Comparison of ENCODE assay signal across 8 cellular contexts in genomic region chr17:29292071-29292991, GRCh38. TPM values are rescaled to one million over a fixed set of nuclear protein-coding genes. Genes with fewer than 3 reads are reported as not detected.
A peak's percentile ranks its signal among the peaks of the same experiment; 100 is the strongest.
DNase-seq lines count a peak whose midpoint lies in the region; ATAC-seq and TF ChIP-seq lines count a peak whose summit lies in the region.

No MANE protein-coding gene starts in this region.

- no peaks in the 10 kb centered on the region for H3K36me3 ChIP-seq in mucosa of descending colon (ENCODE audit: low read depth)

- H3K4me1 ChIP-seq in mucosa of descending colon (ENCODE audit: low read depth), result peaks cover 33% of the 10 kb centered on the region

- ATAC-seq in mucosa of descending colon, result peak; percentile 30
- ATAC-seq in HG03139 (IDR thresholded peaks at IDR 0.05; ENCODE audit: unreplicated experiment), result no peak

- peak; percentile 55 for DNase-seq in 8988T
- peak; percentile 28 for DNase-seq in NCI-H345 treated with DMSO at 0.1 percent for 48 hours (lab: John Stamatoyannopoulos, UW; ENCODE audit: unreplicated experiment)
- peak; percentile 25 for DNase-seq in activated T-cell treated with anti-CD3 and anti-CD28 coated beads for 24 hours (ENCODE audit: low read depth)
- DNase-seq in epithelial cell of esophagus (ENCODE audit: low read depth), result peak; percentile 33
- DNase-seq in mucosa of descending colon, result peak; percentile 67 to 84 (median 80)
- DNase-seq in stimulated activated CD8-positive, alpha-beta memory T cell treated with anti-CD3 and anti-CD28 coated beads, Interleukin-2, amount 100 ng/mL, for 48 hours (ENCODE audit: low read depth in 2 of 2), result peak; percentile 34 to 36

- H3K9me3 ChIP-seq in mucosa of descending colon, result no peaks in the 10 kb centered on the region

- TF ChIP-seq CTCF in epithelial cell of esophagus (IDR thresholded peaks at IDR 0.05; ENCODE audit: insufficient read depth, low read depth, low read length, missing control alignments) (no peak), mucosa of descending colon (IDR thresholded peaks at IDR 0.05) (no peak)

- TF ChIP-seq POLR2A in GM19099 (IDR thresholded peaks at IDR 0.05; ENCODE audit: extremely low read depth, insufficient read length, low read depth), result peak; percentile 3

- intact Hi-C loops in mucosa of descending colon (cut with DNase I, micrococcal nuclease), result loop anchor here in 1 of 2 donors (10.0 kb wide), 1 partner anchor 138 kb away; no protein-coding TSS in a partner anchor

- H3K4me3 ChIP-seq in epithelial cell of esophagus (ENCODE audit: low read length), result peak overlapping the region; percentile 97
- H3K4me3 ChIP-seq in mucosa of descending colon, result peak overlapping the region; percentile 97

RNA-seq across cellular contexts. Expression of gene NUFIP2, which starts 1.6 kb away (rescaled TPM):
- 10 to 100 TPM; 45.3 to 47.5 (median 45.9) TPM for total RNA-seq in mucosa of descending colon

RNA-seq across cellular contexts. Expression of gene CRYBA1, which starts 45.7 kb away (rescaled TPM):
- not detected for total RNA-seq in mucosa of descending colon

Comparison
In these comparisons a context has a peak if more than half of its experiments do, and no peak if none do; other contexts are left out.
1. DNase-seq: peak in every context shown above with its lines; median percentile 80 in mucosa of descending colon; 55 in 8988T; 35 in stimulated activated CD8-positive, alpha-beta memory T cell treated with anti-CD3 and anti-CD28 coated beads, Interleukin-2, amount 100 ng/mL, for 48 hours; 33 in epithelial cell of esophagus; 28 in NCI-H345 treated with DMSO at 0.1 percent for 48 hours; 25 in activated T-cell treated with anti-CD3 and anti-CD28 coated beads for 24 hours.